In the genomic region with DNA sequence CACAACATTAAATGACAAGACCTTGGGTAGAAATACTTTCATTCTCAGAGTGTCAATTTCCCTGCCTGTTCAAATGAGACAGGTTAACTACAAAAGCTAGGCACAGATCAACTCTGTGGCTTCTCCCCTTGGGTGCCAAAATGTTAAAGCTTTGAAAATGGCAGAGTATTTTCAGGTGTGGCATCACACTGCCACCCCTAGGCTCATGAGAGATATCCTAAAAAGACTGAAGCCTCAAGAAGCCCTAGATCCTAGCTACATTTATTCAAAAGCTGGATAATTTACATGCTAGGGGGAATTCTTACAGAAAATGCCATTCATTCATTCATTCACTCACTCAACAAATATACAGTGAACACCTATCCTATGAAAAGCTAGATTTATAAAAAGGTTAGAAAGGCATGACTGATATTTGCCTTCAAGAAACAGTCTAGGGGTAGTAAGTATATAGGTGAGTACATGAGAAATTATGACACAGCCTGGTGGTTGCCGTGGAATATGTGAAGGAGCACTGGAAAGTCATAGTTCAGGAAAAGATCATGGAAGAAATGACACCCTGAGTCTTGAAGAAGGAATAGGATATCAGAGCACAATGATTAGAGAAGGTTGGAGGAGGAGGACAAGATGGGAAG, we compare ENCODE assay signal across 8 cellular contexts. TPM values are rescaled to one million over a fixed set of nuclear protein-coding genes. Genes with fewer than 3 reads are reported as not detected.
DNase-seq lines count a peak whose midpoint lies in the region; ATAC-seq and TF ChIP-seq lines count a peak whose summit lies in the region.

No MANE protein-coding gene starts in this region.

- H3K4me1 ChIP-seq in ascending aorta, result peaks cover 0 to 2% of the 10 kb centered on the region in 2 donors

- peak; percentile 74 for DNase-seq in activated CD4-positive, alpha-beta T cell treated with anti-CD3 and anti-CD28 coated beads, Interleukin-2, amount 10 ng/mL, durations not matched to agents 24 days and 14 days
- DNase-seq in activated CD4-positive, alpha-beta T cell treated with anti-CD3 and anti-CD28 coated beads, Interleukin-2, amount 50 U/mL, for 4 hours, result no peak
- peak; percentile 10 for DNase-seq in NCI-H2029 treated with DMSO at 0.1 percent for 48 hours (lab: John Stamatoyannopoulos, UW)
- DNase-seq in ascending aorta (ENCODE audit: low spot score in 2 of 2), result no peak
- DNase-seq in natural killer cell, result no peak
- DNase-seq in NCI-H226, result no peak
- no peak for DNase-seq in activated CD4-positive, CD25-positive, alpha-beta regulatory T cell (lab: John Stamatoyannopoulos, UW)

- peak overlapping the region; percentile 14 for H3K27ac Mint-ChIP-seq in activated CD4-positive, alpha-beta T cell treated with anti-CD3 and anti-CD28 coated beads, Interleukin-2, amount 10 ng/mL, durations not matched to agents 24 days and 14 days
- H3K27ac Mint-ChIP-seq in natural killer cell, result peak overlapping the region; percentile 57 to 75

- H3K36me3 ChIP-seq in ascending aorta, result no peaks in the 10 kb centered on the region

- ATAC-seq in natural killer cell (peak in 1 of 3 donors; percentile 24), HG03439 (IDR thresholded peaks at IDR 0.05; ENCODE audit: unreplicated experiment) (no peak)

- no peak overlapping the region for H3K27ac ChIP-seq in ascending aorta

- peaks cover 41% of the 10 kb centered on the region for H3K4me1 Mint-ChIP-seq in activated CD4-positive, alpha-beta T cell treated with anti-CD3 and anti-CD28 coated beads, Interleukin-2, amount 10 ng/mL, durations not matched to agents 24 days and 14 days
- H3K4me1 Mint-ChIP-seq in natural killer cell, result peaks cover 33 to 34% of the 10 kb centered on the region in 2 donors

- intact Hi-C loops in activated CD4-positive, alpha-beta T cell treated with anti-CD3 and anti-CD28 coated beads, Interleukin-2, amount 10 ng/mL, durations not matched to agents 24 days and 14 days (cut with micrococcal nuclease), result loop anchor here (5.0 kb wide), 1 partner anchor 1057 kb away; no protein-coding TSS in a partner anchor
- intact Hi-C loops in ascending aorta (cut with DNase I), result no loop called here
- intact Hi-C loops in natural killer cell (cut with micrococcal nuclease), result loop anchor here (10.0 kb wide), 1 partner anchor 410 kb away; no protein-coding TSS in a partner anchor

- peak overlapping the region; percentile 6 for H3K4me3 Mint-ChIP-seq in activated CD4-positive, alpha-beta T cell treated with anti-CD3 and anti-CD28 coated beads, Interleukin-2, amount 10 ng/mL, durations not matched to agents 24 days and 14 days
- peak overlapping the region; percentile 63 for H3K4me3 Mint-ChIP-seq in natural killer cell

- H3K4me3 ChIP-seq in ascending aorta, result no peak overlapping the region

- no peaks in the 10 kb centered on the region for H3K27me3 ChIP-seq in ascending aorta

- H3K36me3 Mint-ChIP-seq in activated CD4-positive, alpha-beta T cell treated with anti-CD3 and anti-CD28 coated beads, Interleukin-2, amount 10 ng/mL, durations not matched to agents 24 days and 14 days (ENCODE audit: low read depth), result no peaks in the 10 kb centered on the region
- no peaks in the 10 kb centered on the region for H3K36me3 Mint-ChIP-seq in natural killer cell

- H3K27me3 Mint-ChIP-seq in activated CD4-positive, alpha-beta T cell treated with anti-CD3 and anti-CD28 coated beads, Interleukin-2, amount 10 ng/mL, durations not matched to agents 24 days and 14 days, result peaks cover 11% of the 10 kb centered on the region
- no peaks in the 10 kb centered on the region for H3K27me3 Mint-ChIP-seq in natural killer cell (ENCODE audit: low read depth in 2 of 2)

- H3K9me3 ChIP-seq in ascending aorta, result no peaks in the 10 kb centered on the region

- TF ChIP-seq CTCF in ascending aorta (IDR thresholded peaks at IDR 0.05) (peak; percentile 10 to 49 (median 17)), natural killer cell (IDR thresholded peaks at IDR 0.05) (no peak)

- H3K9me3 Mint-ChIP-seq in activated CD4-positive, alpha-beta T cell treated with anti-CD3 and anti-CD28 coated beads, Interleukin-2, amount 10 ng/mL, durations not matched to agents 24 days and 14 days, result no peaks in the 10 kb centered on the region
- H3K9me3 Mint-ChIP-seq in natural killer cell, result no peaks in the 10 kb centered on the region

RNA-seq across cellular contexts. Expression of a gene that starts 15.9 kb away (rescaled TPM):
- 30.7 and 34.8 TPM in 2 replicates for total RNA-seq in activated CD4-positive, alpha-beta T cell treated with anti-CD3 and anti-CD28 coated beads, Interleukin-2, amount 10 ng/mL, durations not matched to agents 24 days and 14 days
- total RNA-seq in ascending aorta, result 6.0 TPM
- 10 to 100 TPM; 31.2 to 47.1 (median 31.6) TPM for total RNA-seq in natural killer cell

Comparison
In these comparisons a context has a peak if more than half of its experiments do, and no peak if none do; other contexts are left out.
1. DNase-seq: peak in activated CD4-positive, alpha-beta T cell treated with anti-CD3 and anti-CD28 coated beads, Interleukin-2, amount 10 ng/mL, durations not matched to agents 24 days and 14 days (single experiment) and NCI-H2029 treated with DMSO at 0.1 percent for 48 hours (single experiment); none in activated CD4-positive, alpha-beta T cell treated with anti-CD3 and anti-CD28 coated beads, Interleukin-2, amount 50 U/mL, for 4 hours (0 of 2), ascending aorta (0 of 2), natural killer cell (single experiment), NCI-H226 (single experiment) and activated CD4-positive, CD25-positive, alpha-beta regulatory T cell (0 of 4).